Comparison of ENCODE assay signal across 11 cellular contexts in genomic region chr5:133769842-133770241, GRCh38.
"Had no signal": no experiment of that assay in that cellular context is flagged by ENCODE, and none has a peak within 500 bp of the region (broad histone marks: within the 10 kb centered on the region; RNA-seq: fewer than 3 reads in every experiment).

No MANE protein-coding gene starts in this region.

- DNase-seq: GM23248, GOT3, H7, H9, HCEC 1CT, HFFc6 had no signal

- ATAC-seq: GM23338, HCT116 had no signal

- H3K36me3 ChIP-seq: HAP-1 had no signal

- H3K4me1 ChIP-seq: HAP-1 had no signal

- H3K4me2 ChIP-seq: GM23338 had no signal

- H3K9me3 ChIP-seq: HAP-1 had no signal

- H3K27ac ChIP-seq: GM23248 had no signal

- H3K9ac ChIP-seq: GM23248 had no signal

- FAIRE-seq: H1, H54 had no signal

- H3K4me3 ChIP-seq: GM23248, GM23338, HAP-1 had no signal

- H2AFZ ChIP-seq: GM23248, GM23338 had no signal
